1 cellular context compared by ENCODE assay signal in the genomic region with DNA sequence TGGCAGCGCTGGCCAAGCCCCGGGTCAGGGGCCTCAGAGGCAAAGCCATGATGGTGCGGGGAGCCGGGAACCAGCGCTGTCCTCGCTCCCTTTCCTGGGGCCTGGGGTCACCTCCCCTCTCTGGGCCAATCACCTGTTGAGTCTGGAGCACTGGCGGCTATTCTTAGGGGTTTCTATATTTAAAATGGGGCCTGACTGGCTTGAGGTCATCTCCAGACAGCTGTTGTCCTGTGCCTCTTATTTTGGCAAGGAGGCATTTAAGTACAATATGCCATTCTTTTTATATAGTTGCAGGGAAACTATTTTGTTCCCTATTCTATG.
TF ChIP-seq lines count a peak whose summit lies in the region.

COX6A2 (minus strand) TSS at position 84 of the 321 bp plus-strand sequence; CDS start at position 49, 35 bp downstream.

TF ChIP-seq in IMR-90, 13 proteins besides CTCF, POLR2A, EP300 and RAD21 (continued from another document):
- TF ChIP-seq USF2 (IDR thresholded peaks at IDR 0.05; ENCODE audit: low read depth, low read length) (no peak), MAFK (IDR thresholded peaks at IDR 0.05; ENCODE audit: low read depth, low read length) (no peak)
